ENCODE assay signal across 13 cellular contexts in genomic region chr4:52640808-52641595, GRCh38. TPM values are rescaled to one million over a fixed set of nuclear protein-coding genes. Genes with fewer than 3 reads are reported as not detected.
DNase-seq lines count a peak whose midpoint lies in the region; ATAC-seq and TF ChIP-seq lines count a peak whose summit lies in the region.
"Had no signal": no experiment of that assay in that cellular context is flagged by ENCODE, and none has a peak within 500 bp of the region (broad histone marks: within the 10 kb centered on the region; RNA-seq: fewer than 3 reads in every experiment).

No MANE protein-coding gene starts in this region.

- no peak for TF ChIP-seq CTCF in osteocyte (IDR thresholded peaks at IDR 0.05)

- intact Hi-C loops in posterior vena cava (cut with DNase I) = no loop called here

- peak; percentile 27 for DNase-seq in AG08396 (ENCODE audit: low spot score)
- DNase-seq in NCI-H226 = peak; percentile 54
- DNase-seq in dedifferentiated amniotic fluid mesenchymal stem cell (ENCODE audit: extremely low spot score) = peak; percentile 47
- no peak for DNase-seq in osteocyte (ENCODE audit: extremely low spot score, unreplicated experiment)
- DNase-seq in putamen (ENCODE audit: low spot score) = no peak
- no peak for DNase-seq in posterior vena cava (ENCODE audit: low spot score)
- DNase-seq in cerebellum (ENCODE audit: low spot score) = no peak
- DNase-seq: activated CD8-positive, alpha-beta memory T cell treated with anti-CD3 and anti-CD28 coated beads, Interleukin-2, amount 10 ng/mL, durations not matched to agents 7 days and 5 days; adrenal gland; KG1; substantia nigra had no signal

- H3K4me3 Mint-ChIP-seq in osteocyte (ENCODE audit: unreplicated experiment) = peak overlapping the region; percentile 6
- H3K4me3 Mint-ChIP-seq: activated CD8-positive, alpha-beta memory T cell treated with anti-CD3 and anti-CD28 coated beads, Interleukin-2, amount 10 ng/mL, durations not matched to agents 7 days and 5 days had no signal

- H3K27me3 Mint-ChIP-seq in osteocyte (ENCODE audit: unreplicated experiment) = no peaks in the 10 kb centered on the region

- no peaks in the 10 kb centered on the region for H3K36me3 Mint-ChIP-seq in osteocyte (ENCODE audit: unreplicated experiment)
- H3K36me3 Mint-ChIP-seq: activated CD8-positive, alpha-beta memory T cell treated with anti-CD3 and anti-CD28 coated beads, Interleukin-2, amount 10 ng/mL, durations not matched to agents 7 days and 5 days had no signal

- H3K27ac Mint-ChIP-seq in osteocyte (ENCODE audit: unreplicated experiment) = peak overlapping the region; percentile 85
- H3K27ac Mint-ChIP-seq: activated CD8-positive, alpha-beta memory T cell treated with anti-CD3 and anti-CD28 coated beads, Interleukin-2, amount 10 ng/mL, durations not matched to agents 7 days and 5 days had no signal

- peaks cover 32% of the 10 kb centered on the region for H3K4me1 Mint-ChIP-seq in osteocyte (ENCODE audit: unreplicated experiment)

- H3K9me3 Mint-ChIP-seq in osteocyte (ENCODE audit: unreplicated experiment) = no peaks in the 10 kb centered on the region

- no peak for ATAC-seq in activated CD4-positive, CD25-positive, alpha-beta regulatory T cell treated with anti-CD3 and anti-CD28 coated beads, Interleukin-2, amount 50 U/mL, for 24 hours
- ATAC-seq: Panc1 had no signal

RNA-seq across cellular contexts. Expression of gene USP46, which starts 18.1 kb away (rescaled TPM):
- 18.7 and 18.8 TPM in 2 replicates for total RNA-seq in osteocyte
- 10 to 100 TPM; 17.1 to 18.3 TPM for total RNA-seq in posterior vena cava
- total RNA-seq in cerebellum = 48.8 TPM

Comparison
In these comparisons a context has a peak if more than half of its experiments do, and no peak if none do; other contexts are left out.
1. DNase-seq: peak in AG08396 (single experiment), NCI-H226 (single experiment) and dedifferentiated amniotic fluid mesenchymal stem cell (single experiment); none in osteocyte (single experiment), putamen (single experiment), posterior vena cava (single experiment) and cerebellum (single experiment).